Comparison of ENCODE assay signal across 17 cellular contexts in genomic region chr7:131359136-131359776, GRCh38. TPM values are rescaled to one million over a fixed set of nuclear protein-coding genes. Genes with fewer than 3 reads are reported as not detected.
A peak's percentile ranks its signal among the peaks of the same experiment; 100 is the strongest.
DNase-seq lines count a peak whose midpoint lies in the region; ATAC-seq and TF ChIP-seq lines count a peak whose summit lies in the region.
"Had no signal": no experiment of that assay in that cellular context is flagged by ENCODE, and none has a peak within 500 bp of the region (broad histone marks: within the 10 kb centered on the region; RNA-seq: fewer than 3 reads in every experiment).

No MANE protein-coding gene starts in this region.

- WGBS in smooth muscle cell (ENCODE audit: low lambda C conversion rate), result 67% methylated on average over 3 of the region's 3 CpGs
- WGBS in mammary epithelial cell (ENCODE audit: low coverage, missing lambda C conversion rate), result 98% methylated on average over 3 of the region's 3 CpGs

- CTCF ChIA-PET in WTC11 (lab: Charles Lee), result no interaction called here
- CTCF ChIA-PET in mammary epithelial cell (lab: Charles Lee; ENCODE audit: low non-redundant PET), result no interaction called here
- CTCF ChIA-PET in activated CD8-positive, alpha-beta T cell treated with anti-CD3 and anti-CD28 coated beads, Interleukin-2, amount 10 ng/mL, durations not matched to agents 7 days and 5 days (lab: Charles Lee), result interaction anchor here (1.0 kb wide), 1 partner anchor 251 kb away, joined by 3 read pairs; no protein-coding TSS in a partner anchor

- POLR2A ChIA-PET in WTC11 (lab: Charles Lee), result interaction anchor here (1.2 kb wide), 1 partner anchor 20 kb away, joined by 7 read pairs; no protein-coding TSS in a partner anchor
- POLR2A ChIA-PET in activated CD8-positive, alpha-beta T cell treated with anti-CD3 and anti-CD28 coated beads, Interleukin-2, amount 10 ng/mL, durations not matched to agents 7 days and 5 days (lab: Charles Lee), result interaction anchor here (1.2 kb wide), 1 partner anchor 128 kb away, joined by 3 read pairs; no protein-coding TSS in a partner anchor

- peaks cover 28% of the 10 kb centered on the region for H3K4me1 ChIP-seq in smooth muscle cell (ENCODE audit: low read depth)
- H3K4me1 ChIP-seq in mammary epithelial cell (ENCODE audit: insufficient read depth, low read length), result no peaks in the 10 kb centered on the region

- H3K4me3 ChIP-seq in fibroblast of the aortic adventitia (ENCODE audit: low read depth, low read length), result no peak overlapping the region
- peak overlapping the region; percentile 17 for H3K4me3 ChIP-seq in smooth muscle cell
- no peak overlapping the region for H3K4me3 ChIP-seq in mammary epithelial cell (replicated peaks in 1 of 3; ENCODE audit: insufficient read depth in 1 of 3, low read depth in 2 of 3, low read length in 3 of 3)
- H3K4me3 ChIP-seq: gastroesophageal sphincter, SJSA1 had no signal

- H2AFZ ChIP-seq in smooth muscle cell (ENCODE audit: low read depth) (no peak overlapping the region), mammary epithelial cell (ENCODE audit: low read depth, low read length) (no peak overlapping the region)

- H3K36me3 ChIP-seq in smooth muscle cell (ENCODE audit: low read depth) (no peaks in the 10 kb centered on the region), mammary epithelial cell (ENCODE audit: insufficient read depth, low read length) (no peaks in the 10 kb centered on the region)
- H3K36me3 ChIP-seq: gastroesophageal sphincter, SJSA1 had no signal

- H3K27me3 Mint-ChIP-seq in WTC11 (ENCODE audit: low read depth), result no peaks in the 10 kb centered on the region
- H3K27me3 Mint-ChIP-seq in activated CD8-positive, alpha-beta T cell treated with anti-CD3 and anti-CD28 coated beads, Interleukin-2, amount 10 ng/mL, durations not matched to agents 7 days and 5 days (ENCODE audit: low read depth), result no peaks in the 10 kb centered on the region

- in situ Hi-C loops in mammary epithelial cell (cut with MboI; ENCODE audit: low sequenced_read_pairs in 2 of 2), result no loop called here

- H3K27ac Mint-ChIP-seq in WTC11, result peak overlapping the region; percentile 91
- no peak overlapping the region for H3K27ac Mint-ChIP-seq in activated CD8-positive, alpha-beta T cell treated with anti-CD3 and anti-CD28 coated beads, Interleukin-2, amount 10 ng/mL, durations not matched to agents 7 days and 5 days

- intact Hi-C loops in mammary epithelial cell (cut with micrococcal nuclease), result no loop called here

- no peaks in the 10 kb centered on the region for H3K27me3 ChIP-seq in smooth muscle cell (ENCODE audit: low read depth)
- no peaks in the 10 kb centered on the region for H3K27me3 ChIP-seq in mammary epithelial cell (ENCODE audit: insufficient read depth, low read length)
- H3K27me3 ChIP-seq: gastroesophageal sphincter, SJSA1 had no signal

- peak; percentile 12 for DNase-seq in NCI-H2227 (lab: John Stamatoyannopoulos, UW; ENCODE audit: unreplicated experiment)
- no peak for DNase-seq in NCI-H2227 treated with DMSO at 0.1 percent for 48 hours (lab: John Stamatoyannopoulos, UW)
- DNase-seq in WTC11 (ENCODE audit: low spot score), result no peak
- peak; percentile 23 for DNase-seq in fibroblast of the aortic adventitia (ENCODE audit: low read depth)
- no peak for DNase-seq in smooth muscle cell (lab: John Stamatoyannopoulos, UW; ENCODE audit: unreplicated experiment)
- DNase-seq in mammary epithelial cell, result no peak
- no peak for DNase-seq in activated CD8-positive, alpha-beta T cell treated with anti-CD3 and anti-CD28 coated beads, Interleukin-2, amount 10 ng/mL, durations not matched to agents 7 days and 5 days
- DNase-seq: activated gamma-delta T cell, DMS79 treated with DMSO at 0.1 percent for 48 hours, left ventricle myocardium superior, NCI-H2081 treated with DMSO at 0.1 percent for 48 hours, T-helper 9 cell had no signal

- dilution Hi-C loops in mammary epithelial cell (cut with HindIII; ENCODE audit: low sequenced_read_pairs), result no loop called here

- H3K9me3 ChIP-seq in smooth muscle cell (replicated peaks; ENCODE audit: low read depth) (no peaks in the 10 kb centered on the region), mammary epithelial cell (replicated peaks; ENCODE audit: insufficient read depth, low read length) (no peaks in the 10 kb centered on the region)
- H3K9me3 ChIP-seq: gastroesophageal sphincter, SJSA1 had no signal

- H3K9ac ChIP-seq in smooth muscle cell (ENCODE audit: low read depth) (peak overlapping the region; percentile 50), mammary epithelial cell (ENCODE audit: insufficient read depth, low read length) (no peak overlapping the region)

- H4K20me1 ChIP-seq in smooth muscle cell (ENCODE audit: low read depth) (peaks cover 100% of the 10 kb centered on the region), mammary epithelial cell (ENCODE audit: insufficient read depth, low read length) (peaks cover 4% of the 10 kb centered on the region)

- BruUV-seq in mammary epithelial cell (replicated peaks; lab: Mats Ljungman, UMichigan), result no TSS peak

- peak overlapping the region; percentile 74 for H3K27ac ChIP-seq in smooth muscle cell (ENCODE audit: low read depth)
- no peak overlapping the region for H3K27ac ChIP-seq in mammary epithelial cell (ENCODE audit: insufficient read depth, low read depth, low read length)
- H3K27ac ChIP-seq: 22Rv1, gastroesophageal sphincter, SJSA1 had no signal

- no peaks in the 10 kb centered on the region for H3K9me3 Mint-ChIP-seq in WTC11
- no peaks in the 10 kb centered on the region for H3K9me3 Mint-ChIP-seq in activated CD8-positive, alpha-beta T cell treated with anti-CD3 and anti-CD28 coated beads, Interleukin-2, amount 10 ng/mL, durations not matched to agents 7 days and 5 days (ENCODE audit: insufficient read depth)
- H3K9me3 Mint-ChIP-seq: CD14-positive monocyte had no signal

- H3F3A ChIP-seq in smooth muscle cell (ENCODE audit: low read depth), result no peaks in the 10 kb centered on the region

- ATAC-seq in WTC11, result no peak
- no peak for ATAC-seq in GM19351 (IDR thresholded peaks at IDR 0.05; ENCODE audit: unreplicated experiment)
- no peak for ATAC-seq in activated CD8-positive, alpha-beta T cell treated with anti-CD3 and anti-CD28 coated beads, Interleukin-2, amount 10 ng/mL, durations not matched to agents 7 days and 5 days
- ATAC-seq: gastroesophageal sphincter, left ventricle myocardium superior had no signal

- H3K79me2 ChIP-seq in smooth muscle cell (ENCODE audit: low read depth), result peaks cover 100% of the 10 kb centered on the region
- H3K79me2 ChIP-seq in mammary epithelial cell (ENCODE audit: insufficient read depth, low read length), result peaks cover 98% of the 10 kb centered on the region

- no peak overlapping the region for H3K4me3 Mint-ChIP-seq in WTC11
- H3K4me3 Mint-ChIP-seq in activated CD8-positive, alpha-beta T cell treated with anti-CD3 and anti-CD28 coated beads, Interleukin-2, amount 10 ng/mL, durations not matched to agents 7 days and 5 days, result no peak overlapping the region
- H3K4me3 Mint-ChIP-seq: CD14-positive monocyte had no signal

- H3K4me1 Mint-ChIP-seq in WTC11, result peaks cover 72% of the 10 kb centered on the region
- H3K4me1 Mint-ChIP-seq in activated CD8-positive, alpha-beta T cell treated with anti-CD3 and anti-CD28 coated beads, Interleukin-2, amount 10 ng/mL, durations not matched to agents 7 days and 5 days (ENCODE audit: low read depth), result peaks cover 40% of the 10 kb centered on the region

- H3K36me3 Mint-ChIP-seq in WTC11, result no peaks in the 10 kb centered on the region
- no peaks in the 10 kb centered on the region for H3K36me3 Mint-ChIP-seq in activated CD8-positive, alpha-beta T cell treated with anti-CD3 and anti-CD28 coated beads, Interleukin-2, amount 10 ng/mL, durations not matched to agents 7 days and 5 days (ENCODE audit: low read depth)
- H3K36me3 Mint-ChIP-seq: CD14-positive monocyte had no signal

- TF ChIP-seq CTCF in WTC11 (IDR thresholded peaks at IDR 0.05) (no peak), fibroblast of the aortic adventitia (IDR thresholded peaks at IDR 0.05; ENCODE audit: insufficient read depth, low read length) (no peak), smooth muscle cell (IDR thresholded peaks at IDR 0.05; ENCODE audit: borderline replicate concordance, insufficient read depth, poor library complexity, severe bottlenecking) (no peak), mammary epithelial cell (conservative IDR thresholded peaks at IDR 0.05 in 1 of 2, IDR thresholded peaks at IDR 0.05 in 1 of 2; ENCODE audit: extremely low read depth in 1 of 2, insufficient read depth in 1 of 2, low read depth in 1 of 2, low read length in 2 of 2) (no peak)

- H3K4me2 ChIP-seq in smooth muscle cell (peak overlapping the region; percentile 78), mammary epithelial cell (ENCODE audit: insufficient read depth, low read depth, low read length) (no peak overlapping the region)

TF ChIP-seq in WTC11, 78 proteins besides CTCF, POLR2A, EP300 and RAD21 (continues in another document):
- no peak for TF ChIP-seq TEAD1 (CRISPR knock-in tag; IDR thresholded peaks at IDR 0.05)

RNA-seq across cellular contexts. Expression of gene MKLN1, which starts 31.6 kb away (rescaled TPM):
- total RNA-seq in WTC11 (2021), result 37.6 to 40.9 TPM (median 40.5 TPM) in 3 replicates
- 41.5 and 71.9 TPM in 2 replicates for total RNA-seq in fibroblast of the aortic adventitia (ENCODE audit: low replicate concordance)
- 45.3 and 55.5 TPM in 2 replicates for total RNA-seq in smooth muscle cell
- 26.3 and 26.8 TPM in 2 replicates for polyA plus RNA-seq in smooth muscle cell
- 10 to 100 TPM; 33.9 to 38.0 TPM for total RNA-seq in mammary epithelial cell
- polyA plus RNA-seq in mammary epithelial cell, result 19.2 TPM
- 43.3 TPM for polyA minus RNA-seq in mammary epithelial cell
- total RNA-seq in activated CD8-positive, alpha-beta T cell treated with anti-CD3 and anti-CD28 coated beads, Interleukin-2, amount 10 ng/mL, durations not matched to agents 7 days and 5 days, result 10 to 100 TPM; 31.6 to 34.0 TPM

Comparison
In these comparisons a context has a peak if more than half of its experiments do, and no peak if none do; other contexts are left out.
1. DNase-seq: peak in NCI-H2227 (single experiment) and fibroblast of the aortic adventitia (single experiment); none in NCI-H2227 treated with DMSO at 0.1 percent for 48 hours (single experiment), WTC11 (single experiment), smooth muscle cell (single experiment), mammary epithelial cell (single experiment) and activated CD8-positive, alpha-beta T cell treated with anti-CD3 and anti-CD28 coated beads, Interleukin-2, amount 10 ng/mL, durations not matched to agents 7 days and 5 days (single experiment).